ENCODE assay signal across 8 cellular contexts in genomic region chr1:147641695-147642592, GRCh38. TPM values are rescaled to one million over a fixed set of nuclear protein-coding genes. Genes with fewer than 3 reads are reported as not detected.
DNase-seq lines count a peak whose midpoint lies in the region; ATAC-seq lines count a peak whose summit lies in the region.

No MANE protein-coding gene starts in this region.

- H3K4me3 Mint-ChIP-seq in CD4-positive, CD25-positive, alpha-beta regulatory T cell: peak overlapping the region in 1 of 4 donors; percentile 27
- no peak overlapping the region for H3K4me3 Mint-ChIP-seq in activated T-cell treated with anti-CD3 and anti-CD28 coated beads, Interleukin-2, amount 50 U/mL, for 4 hours

- DNase-seq in CD4-positive, CD25-positive, alpha-beta regulatory T cell: peak; percentile 21 to 72 (median 57)
- peak; percentile 44 for DNase-seq in H4 (ENCODE audit: low spot score)
- peak; percentile 66 for DNase-seq in NCI-H748 (lab: John Stamatoyannopoulos, UW; ENCODE audit: unreplicated experiment)
- peak; percentile 50 for DNase-seq in activated T-cell treated with anti-CD3 and anti-CD28 coated beads, Interleukin-2, amount 50 U/mL, for 4 hours
- DNase-seq in foreskin melanocyte: peak; percentile 30
- peak; percentile 12 for DNase-seq in retina
- DNase-seq in KG1 (lab: John Stamatoyannopoulos, UW): no peak

- H3K9me3 Mint-ChIP-seq in CD4-positive, CD25-positive, alpha-beta regulatory T cell: peaks cover 0 to 2% (median 0%) of the 10 kb centered on the region in 7 donors
- no peaks in the 10 kb centered on the region for H3K9me3 Mint-ChIP-seq in activated T-cell treated with anti-CD3 and anti-CD28 coated beads, Interleukin-2, amount 50 U/mL, for 4 hours

- H3K27me3 ChIP-seq in CD4-positive, CD25-positive, alpha-beta regulatory T cell (ENCODE audit: control insufficient read depth, insufficient read depth, low read length): no peaks in the 10 kb centered on the region

- H3K27ac ChIP-seq in CD4-positive, CD25-positive, alpha-beta regulatory T cell (ENCODE audit: insufficient read depth, low read length, poor library complexity, severe bottlenecking): no peak overlapping the region

- H3K4me1 ChIP-seq in CD4-positive, CD25-positive, alpha-beta regulatory T cell (ENCODE audit: control insufficient read depth, insufficient read depth, low read length, poor library complexity, severe bottlenecking): peaks cover 23% of the 10 kb centered on the region

- no peak overlapping the region for H3K4me3 ChIP-seq in CD4-positive, CD25-positive, alpha-beta regulatory T cell (ENCODE audit: low read depth, low read length)

- H3K36me3 ChIP-seq in CD4-positive, CD25-positive, alpha-beta regulatory T cell (ENCODE audit: control insufficient read depth, insufficient read depth, low read length): no peaks in the 10 kb centered on the region

- ATAC-seq in CD4-positive, CD25-positive, alpha-beta regulatory T cell (ENCODE audit: low read depth in 2 of 2): no peak
- peak in 1 of 2 donors; percentile 28 for ATAC-seq in activated T-cell treated with anti-CD3 and anti-CD28 coated beads, Interleukin-2, amount 50 U/mL, for 4 hours
- no peak for ATAC-seq in HG03175 (IDR thresholded peaks at IDR 0.05; ENCODE audit: unreplicated experiment)

- peak overlapping the region; percentile 12 to 88 (median 39) for H3K27ac Mint-ChIP-seq in CD4-positive, CD25-positive, alpha-beta regulatory T cell

- H3K36me3 Mint-ChIP-seq in CD4-positive, CD25-positive, alpha-beta regulatory T cell: peaks cover 22% of the 10 kb centered on the region
- peaks cover 15% of the 10 kb centered on the region for H3K36me3 Mint-ChIP-seq in activated T-cell treated with anti-CD3 and anti-CD28 coated beads, Interleukin-2, amount 50 U/mL, for 4 hours (ENCODE audit: insufficient read depth)

- H3K27me3 Mint-ChIP-seq in CD4-positive, CD25-positive, alpha-beta regulatory T cell: no peaks in the 10 kb centered on the region
- no peaks in the 10 kb centered on the region for H3K27me3 Mint-ChIP-seq in activated T-cell treated with anti-CD3 and anti-CD28 coated beads, Interleukin-2, amount 50 U/mL, for 4 hours (ENCODE audit: low read depth)

- H3K4me1 Mint-ChIP-seq in CD4-positive, CD25-positive, alpha-beta regulatory T cell: peaks cover 29 to 42% (median 32%) of the 10 kb centered on the region in 4 donors
- peaks cover 37% of the 10 kb centered on the region for H3K4me1 Mint-ChIP-seq in activated T-cell treated with anti-CD3 and anti-CD28 coated beads, Interleukin-2, amount 50 U/mL, for 4 hours (ENCODE audit: low read depth)

- H3K9me3 ChIP-seq in CD4-positive, CD25-positive, alpha-beta regulatory T cell (ENCODE audit: control insufficient read depth in 2 of 2, low read length in 2 of 2): no peaks in the 10 kb centered on the region

RNA-seq across cellular contexts. Expression of gene ACP6, which starts 28.4 kb away (rescaled TPM):
- total RNA-seq in CD4-positive, CD25-positive, alpha-beta regulatory T cell: 12.8 TPM
- 10 to 100 TPM in 3 of 4 donors, 1 to 10 TPM in 1; 8.9 to 18.5 (median 11.6) TPM for polyA plus RNA-seq in CD4-positive, CD25-positive, alpha-beta regulatory T cell
- total RNA-seq in H4 (2014; rRNA removed; shearing (Covaris generic)): 7.3 and 10.9 TPM in 2 replicates
- 1 to 10 TPM; 5.2 to 8.1 (median 5.6) TPM for total RNA-seq in activated T-cell treated with anti-CD3 and anti-CD28 coated beads, Interleukin-2, amount 50 U/mL, for 4 hours
